18 cellular contexts compared by ENCODE assay signal in the genomic region with DNA sequence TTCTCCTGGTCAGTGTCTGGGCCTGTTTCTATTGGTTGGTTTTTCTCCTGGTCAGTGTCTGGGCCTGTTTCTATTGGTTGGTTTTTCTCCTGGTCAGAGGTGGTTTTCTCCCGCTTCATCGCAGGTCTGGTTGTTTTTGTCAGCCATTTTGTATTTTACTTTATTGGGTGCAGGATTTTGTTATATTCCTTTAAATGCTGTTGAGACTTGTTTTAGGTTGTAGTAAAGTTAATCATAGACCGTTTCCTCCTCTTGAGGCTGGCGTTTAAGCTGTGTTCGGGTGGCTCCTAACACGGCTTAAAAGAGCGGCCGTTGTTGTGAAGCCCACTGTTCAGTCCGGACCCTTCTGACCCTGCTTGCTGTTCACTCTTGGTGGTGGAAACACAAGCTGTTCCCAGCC.
DNase-seq lines count a peak whose midpoint lies in the region; ATAC-seq and TF ChIP-seq lines count a peak whose summit lies in the region.
"Had no signal": no experiment of that assay in that cellular context is flagged by ENCODE, and none has a peak within 500 bp of the region (broad histone marks: within the 10 kb centered on the region; RNA-seq: fewer than 3 reads in every experiment).

No MANE protein-coding gene starts in this region.

- H3K9me3 ChIP-seq in OCI-LY3 (ENCODE audit: insufficient read depth, low read length) (no peaks in the 10 kb centered on the region), iPS-15b (ENCODE audit: control insufficient read depth, insufficient read depth, low read length) (no peaks in the 10 kb centered on the region)
- H3K9me3 ChIP-seq: gastrocnemius medialis, left ventricle myocardium inferior, pancreas, SJSA1 had no signal

- peak overlapping the region; percentile 87 for H3K4me2 ChIP-seq in OCI-LY3 (ENCODE audit: low read length)

- H3K36me3 ChIP-seq in OCI-LY3 (replicated peaks; ENCODE audit: low read depth, low read length) (peaks cover 10% of the 10 kb centered on the region), iPS-15b (ENCODE audit: control insufficient read depth, insufficient read depth, low read length) (peaks cover 8% of the 10 kb centered on the region)
- H3K36me3 ChIP-seq: pancreas had no signal

- no peak for TF ChIP-seq CTCF in OCI-LY3 (IDR thresholded peaks at IDR 0.05; ENCODE audit: low read depth, low read length)

- H3K9ac ChIP-seq in OCI-LY3 (ENCODE audit: low read length): no peak overlapping the region
- peak overlapping the region; percentile 24 for H3K9ac ChIP-seq in iPS-15b (ENCODE audit: low read depth, low read length)

- H3K27ac Mint-ChIP-seq in stimulated activated naive CD8-positive, alpha-beta T cell treated with anti-CD3 and anti-CD28 coated beads, Interleukin-15, Interleukin-2, amounts not matched to agents 100 ng/mL and 50 ng/mL, for 24 hours: peak overlapping the region; percentile 23
- H3K27ac Mint-ChIP-seq: IgD-negative memory B cell had no signal

- no peak for ATAC-seq in stimulated activated naive CD8-positive, alpha-beta T cell treated with anti-CD3 and anti-CD28 coated beads, Interleukin-15, Interleukin-2, amounts not matched to agents 100 U/mL and 50 U/mL, for 24 hours
- ATAC-seq: gastrocnemius medialis, pancreas had no signal

- peaks cover 53% of the 10 kb centered on the region for H3K79me2 ChIP-seq in OCI-LY3 (ENCODE audit: low read length)

- no peak overlapping the region for H2AFZ ChIP-seq in OCI-LY3 (ENCODE audit: low read depth, low read length)

- H3K27ac ChIP-seq in OCI-LY3 (ENCODE audit: low read length): peak overlapping the region; percentile 24; the same call in 1 of the 2 replicates
- H3K27ac ChIP-seq: gastrocnemius medialis, left ventricle myocardium inferior, pancreas, SJSA1 had no signal

- H3K36me3 Mint-ChIP-seq in stimulated activated naive CD8-positive, alpha-beta T cell treated with anti-CD3 and anti-CD28 coated beads, Interleukin-15, Interleukin-2, amounts not matched to agents 100 ng/mL and 50 ng/mL, for 24 hours (ENCODE audit: low read depth): peaks cover 60% of the 10 kb centered on the region

- H3K4me3 Mint-ChIP-seq in stimulated activated naive CD8-positive, alpha-beta T cell treated with anti-CD3 and anti-CD28 coated beads, Interleukin-15, Interleukin-2, amounts not matched to agents 100 ng/mL and 50 ng/mL, for 24 hours: no peak overlapping the region

- H3K4me1 ChIP-seq in OCI-LY3 (ENCODE audit: low read length): peaks cover 22% of the 10 kb centered on the region
- H3K4me1 ChIP-seq in iPS-15b (ENCODE audit: control insufficient read depth, insufficient read depth, low read length): no peaks in the 10 kb centered on the region
- H3K4me1 ChIP-seq: gastrocnemius medialis, left ventricle myocardium inferior, SJSA1 had no signal

- DNase-seq in stimulated activated naive CD8-positive, alpha-beta T cell treated with anti-CD3 and anti-CD28 coated beads, Interleukin-15, Interleukin-2, amounts not matched to agents 100 U/mL and 50 U/mL, for 24 hours: no peak
- no peak for DNase-seq in NCI-H187 (lab: John Stamatoyannopoulos, UW)
- no peak for DNase-seq in middle frontal gyrus (ENCODE audit: extremely low spot score, low spot score)
- no peak for DNase-seq in SHP77 treated with DMSO at 0.1 percent for 48 hours (lab: John Stamatoyannopoulos, UW)
- DNase-seq: cortex of kidney; gastrocnemius medialis; GDM1; GOT3; left ventricle myocardium inferior; NCI-H2081 treated with DMSO at 0.1 percent for 48 hours; NCI-H524; pancreas; stimulated activated CD4-positive, alpha-beta T cell treated with anti-CD3 and anti-CD28 coated beads, Interleukin-1b, Interleukin-23, amount 100 ng/mL, for 48 hours had no signal

- peaks cover 23% of the 10 kb centered on the region for H4K20me1 ChIP-seq in OCI-LY3 (ENCODE audit: insufficient read depth, low read length)

- no peaks in the 10 kb centered on the region for H3K27me3 Mint-ChIP-seq in stimulated activated naive CD8-positive, alpha-beta T cell treated with anti-CD3 and anti-CD28 coated beads, Interleukin-15, Interleukin-2, amounts not matched to agents 100 ng/mL and 50 ng/mL, for 24 hours
- H3K27me3 Mint-ChIP-seq: IgD-negative memory B cell had no signal

- H3K27me3 ChIP-seq in OCI-LY3 (ENCODE audit: low read depth, low read length) (no peaks in the 10 kb centered on the region), iPS-15b (ENCODE audit: control insufficient read depth, insufficient read depth, low read length) (no peaks in the 10 kb centered on the region)
- H3K27me3 ChIP-seq: gastrocnemius medialis, pancreas, SJSA1 had no signal

- H3K4me3 ChIP-seq in OCI-LY3 (ENCODE audit: low read length): peak overlapping the region; percentile 66
- no peak overlapping the region for H3K4me3 ChIP-seq in iPS-15b (ENCODE audit: low read depth, low read length)
- H3K4me3 ChIP-seq: gastrocnemius medialis, left ventricle myocardium inferior, pancreas, SJSA1 had no signal

- H3K9me3 Mint-ChIP-seq in stimulated activated naive CD8-positive, alpha-beta T cell treated with anti-CD3 and anti-CD28 coated beads, Interleukin-15, Interleukin-2, amounts not matched to agents 100 ng/mL and 50 ng/mL, for 24 hours: no peaks in the 10 kb centered on the region

- peaks cover 25% of the 10 kb centered on the region for H3K4me1 Mint-ChIP-seq in stimulated activated naive CD8-positive, alpha-beta T cell treated with anti-CD3 and anti-CD28 coated beads, Interleukin-15, Interleukin-2, amounts not matched to agents 100 ng/mL and 50 ng/mL, for 24 hours (ENCODE audit: low read depth)
